In the genomic region with DNA sequence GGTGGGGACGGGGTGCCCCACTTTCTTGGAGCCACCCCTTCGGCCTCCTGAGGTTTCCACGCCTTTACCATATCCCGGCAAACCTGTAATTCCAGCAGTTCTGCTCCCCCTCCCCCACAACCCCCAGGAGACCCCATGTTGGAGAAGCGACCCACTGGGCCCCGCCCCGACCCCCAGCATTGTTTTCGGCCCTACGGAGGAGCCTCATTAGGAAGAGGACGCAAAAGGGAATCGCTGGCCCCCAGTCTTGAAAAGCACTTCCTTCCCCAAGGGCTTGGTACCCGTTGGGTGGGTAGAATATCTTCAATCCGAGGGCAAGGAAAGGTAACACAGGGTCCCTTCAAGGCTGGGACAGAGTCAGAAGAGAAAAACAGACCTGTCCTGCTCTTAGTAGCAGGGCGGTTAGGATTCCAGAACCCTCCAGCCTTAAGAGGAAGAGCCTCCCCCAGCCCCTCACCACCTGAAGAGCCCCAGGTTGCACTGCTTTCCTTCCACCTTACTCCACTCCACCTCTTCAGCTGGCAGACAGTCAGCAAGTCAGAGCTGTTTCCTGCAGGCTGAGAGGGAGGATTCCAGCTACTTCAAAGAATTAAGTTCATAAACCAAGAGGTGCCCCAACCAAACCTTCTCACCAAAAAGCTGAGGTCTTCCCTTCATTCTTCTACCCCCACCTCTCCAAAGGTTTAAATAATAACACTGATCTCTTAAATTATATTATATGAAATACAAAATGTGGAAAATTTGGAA, we compare ENCODE assay signal across 8 cellular contexts. TPM values are rescaled to one million over a fixed set of nuclear protein-coding genes. Genes with fewer than 3 reads are reported as not detected.
DNase-seq lines count a peak whose midpoint lies in the region; ATAC-seq, FAIRE-seq and TF ChIP-seq lines count a peak whose summit lies in the region.

No MANE protein-coding gene starts in this region.

- POLR2A ChIA-PET in CD8-positive, alpha-beta T cell (lab: Charles Lee): no interaction called here
- POLR2A ChIA-PET in SK-N-SH (lab: Yijun Ruan, JAX): no interaction called here

- H2AFZ ChIP-seq in SK-N-SH (ENCODE audit: low read depth): no peak overlapping the region

- peak overlapping the region; percentile 55 for H3K4me3 ChIP-seq in CD8-positive, alpha-beta T cell (ENCODE audit: low read depth, low read length)
- H3K4me3 ChIP-seq in SK-N-SH (ENCODE audit: low read depth in 2 of 2, low read length in 1 of 2) (peak overlapping the region; percentile 68 to 77), pancreas (peak overlapping the region; percentile 59 to 92 (median 70))

- H3K9me3 Mint-ChIP-seq in CD8-positive, alpha-beta T cell: no peaks in the 10 kb centered on the region

- no peak for TF ChIP-seq CTCF in CD8-positive, alpha-beta T cell (IDR thresholded peaks at IDR 0.05)
- TF ChIP-seq CTCF in SK-N-SH (IDR thresholded peaks at IDR 0.05) (no peak), pancreas (IDR thresholded peaks at IDR 0.05) (no peak)

- WGBS in SK-N-SH (ENCODE audit: low lambda C conversion rate): 82% methylated on average over 14 of the region's 14 CpGs
- 32 to 38% methylated on average over 14 of the region's 14 CpGs for WGBS in pancreas, 2 donors

- H3K9me3 ChIP-seq in CD8-positive, alpha-beta T cell (ENCODE audit: low read length): no peaks in the 10 kb centered on the region
- H3K9me3 ChIP-seq in SK-N-SH: no peaks in the 10 kb centered on the region
- H3K9me3 ChIP-seq in pancreas: no peaks in the 10 kb centered on the region

- no peaks in the 10 kb centered on the region for H3K9me2 ChIP-seq in SK-N-SH

- peaks cover 4% of the 10 kb centered on the region for H3K27me3 ChIP-seq in CD8-positive, alpha-beta T cell (ENCODE audit: insufficient read depth, low read length)
- H3K27me3 ChIP-seq in SK-N-SH (ENCODE audit: insufficient read depth) (no peaks in the 10 kb centered on the region), pancreas (no peaks in the 10 kb centered on the region)

- peaks cover 21% of the 10 kb centered on the region for H3K4me1 Mint-ChIP-seq in CD8-positive, alpha-beta T cell (ENCODE audit: low read depth)

- H3K27me3 Mint-ChIP-seq in CD8-positive, alpha-beta T cell (ENCODE audit: low read depth): peaks cover 22% of the 10 kb centered on the region

- H3K36me3 ChIP-seq in CD8-positive, alpha-beta T cell (ENCODE audit: insufficient read depth, low read length): no peaks in the 10 kb centered on the region
- H3K36me3 ChIP-seq in SK-N-SH (replicated peaks in 1 of 2; ENCODE audit: control insufficient read depth in 1 of 2, insufficient read depth in 2 of 2, low read length in 1 of 2): peaks cover 26 to 31% of the 10 kb centered on the region in 2 experiments
- H3K36me3 ChIP-seq in pancreas: no peaks in the 10 kb centered on the region

- TF ChIP-seq RAD21 in SK-N-SH (IDR thresholded peaks at IDR 0.05; ENCODE audit: low read length): no peak

- H3K4me2 ChIP-seq in SK-N-SH: peak overlapping the region; percentile 88

- TF ChIP-seq EP300 in SK-N-SH (IDR thresholded peaks at IDR 0.05; ENCODE audit: borderline replicate concordance in 1 of 2, low read depth in 1 of 2, low read length in 1 of 2): no peak

- CTCF ChIA-PET in CD8-positive, alpha-beta T cell (lab: Charles Lee): interaction anchor here (0.7 kb wide), 1 partner anchor 17 kb away, joined by 3 read pairs; no protein-coding TSS in a partner anchor
- CTCF ChIA-PET in SK-N-SH (lab: Yijun Ruan, JAX): no interaction called here

- intact Hi-C loops in CD8-positive, alpha-beta T cell (cut with DNase I, micrococcal nuclease): loop anchor here in 1 of 2 experiments (10.0 kb wide), 1 partner anchor 594 kb away; a partner anchor contains a TSS
- intact Hi-C loops in pancreas (cut with DNase I): no loop called here

- peak overlapping the region; percentile 60; the same call in 1 of the 2 replicates for H3K9ac ChIP-seq in SK-N-SH

- peaks cover 48% of the 10 kb centered on the region for H4K20me1 ChIP-seq in SK-N-SH (ENCODE audit: insufficient read depth)

- DNase-seq in CD8-positive, alpha-beta T cell: no peak
- no peak for DNase-seq in SK-N-SH
- DNase-seq in fibroblast of gingiva (ENCODE audit: low read depth): peak; percentile 34
- no peak for DNase-seq in pancreas
- no peak for DNase-seq in stimulated activated CD4-positive, alpha-beta T cell treated with anti-CD3 and anti-CD28 coated beads, Interleukin-2, amount 100 ng/mL, for 24 hours
- no peak for DNase-seq in NCI-H1048 (lab: John Stamatoyannopoulos, UW)

- H3K27ac ChIP-seq in CD8-positive, alpha-beta T cell (ENCODE audit: low read depth, low read length): no peak overlapping the region
- H3K27ac ChIP-seq in SK-N-SH (ENCODE audit: low read depth in 2 of 2, low read length in 1 of 2): peak overlapping the region in 1 of 2 experiments; percentile 24; a peak in 2 of 4 replicates
- peak overlapping the region in 1 of 4 donors; percentile 56 for H3K27ac ChIP-seq in pancreas

- FAIRE-seq in pancreas (lab: Jason Lieb, UNC): no peak

- peaks cover 54% of the 10 kb centered on the region for H3K79me2 ChIP-seq in SK-N-SH (ENCODE audit: insufficient read depth)

- H3K27ac Mint-ChIP-seq in CD8-positive, alpha-beta T cell: no peak overlapping the region

- peak overlapping the region; percentile 72 for H3K4me3 Mint-ChIP-seq in CD8-positive, alpha-beta T cell

- no peak for ATAC-seq in CD8-positive, alpha-beta T cell
- ATAC-seq in pancreas (no peak), GM21619 (IDR thresholded peaks at IDR 0.05; ENCODE audit: unreplicated experiment) (no peak), GM18873 (IDR thresholded peaks at IDR 0.05; ENCODE audit: low FRiP score, unreplicated experiment) (no peak)

- H3F3A ChIP-seq in SK-N-SH (replicated peaks; ENCODE audit: insufficient read depth): peaks cover 46% of the 10 kb centered on the region

- H3K4me1 ChIP-seq in CD8-positive, alpha-beta T cell (ENCODE audit: insufficient read depth, low read length): peaks cover 19% of the 10 kb centered on the region
- peaks cover 13 to 25% of the 10 kb centered on the region in 2 experiments; a peak in 3 of 4 replicates for H3K4me1 ChIP-seq in SK-N-SH (ENCODE audit: control insufficient read depth in 1 of 2, insufficient read depth in 2 of 2, low read depth in 1 of 2, low read length in 1 of 2)
- H3K4me1 ChIP-seq in pancreas: peaks cover 11 to 18% (median 13%) of the 10 kb centered on the region in 3 donors

- no peaks in the 10 kb centered on the region for H3K36me3 Mint-ChIP-seq in CD8-positive, alpha-beta T cell

TF ChIP-seq in SK-N-SH, 30 proteins besides CTCF, POLR2A, EP300 and RAD21:
- TF ChIP-seq TCF12 (IDR thresholded peaks at IDR 0.05) (no peak), CHD2 (IDR thresholded peaks at IDR 0.05; ENCODE audit: low read length, partially characterized antibody) (no peak), GATA2 (CRISPR knock-in tag; IDR thresholded peaks at IDR 0.05) (no peak), SMC3 (IDR thresholded peaks at IDR 0.05; ENCODE audit: low read depth, low read length) (no peak)
- TF ChIP-seq, protein P1, sequence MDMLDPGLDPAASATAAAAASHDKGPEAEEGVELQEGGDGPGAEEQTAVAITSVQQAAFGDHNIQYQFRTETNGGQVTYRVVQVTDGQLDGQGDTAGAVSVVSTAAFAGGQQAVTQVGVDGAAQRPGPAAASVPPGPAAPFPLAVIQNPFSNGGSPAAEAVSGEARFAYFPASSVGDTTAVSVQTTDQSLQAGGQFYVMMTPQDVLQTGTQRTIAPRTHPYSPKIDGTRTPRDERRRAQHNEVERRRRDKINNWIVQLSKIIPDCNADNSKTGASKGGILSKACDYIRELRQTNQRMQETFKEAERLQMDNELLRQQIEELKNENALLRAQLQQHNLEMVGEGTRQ (IDR thresholded peaks at IDR 0.05; ENCODE audit: borderline replicate concordance, low read depth, low read length): no peak
TF ChIP-seq in SK-N-SH: peak in this region for 0.

RNA-seq across cellular contexts. Expression of a gene that starts 0.8 kb away (rescaled TPM):
- under 1 TPM; 0.11 to 0.14 TPM for total RNA-seq in CD8-positive, alpha-beta T cell
- polyA plus RNA-seq in SK-N-SH (2012; rRNA removed) (1.3 and 1.9 TPM in 2 replicates), pancreas (1 to 10 TPM in 1 of 2 donors, under 1 TPM in 1; 0.75 to 1.4 TPM)
- 1.7 and 1.9 TPM in 2 replicates for polyA plus RNA-seq in SK-N-SH (2012; cell fraction: cytosol; rRNA removed)
- polyA plus RNA-seq in SK-N-SH (2012; cell fraction: nucleus; rRNA removed): 1.4 and 2.0 TPM in 2 replicates
- 1 to 10 TPM in 5 of 6 donors, under 1 TPM in 1; 0.56 to 2.8 (median 1.4) TPM for total RNA-seq in pancreas

RNA-seq across cellular contexts. Expression of a gene that starts 13.5 kb away (rescaled TPM):
- 10 to 100 TPM; 18.9 to 20.4 TPM for total RNA-seq in CD8-positive, alpha-beta T cell
- 7.2 and 9.3 TPM in 2 replicates for polyA plus RNA-seq in SK-N-SH (2012; rRNA removed)
- 2.4 and 4.3 TPM in 2 replicates for polyA plus RNA-seq in SK-N-SH (2012; cell fraction: cytosol; rRNA removed)
- polyA plus RNA-seq in SK-N-SH (2012; cell fraction: nucleus; rRNA removed): 30.4 and 32.0 TPM in 2 replicates
- 10 to 100 TPM in 2 of 6 donors, 1 to 10 TPM in 4; 5.7 to 17.0 (median 8.3) TPM for total RNA-seq in pancreas
- 10 to 100 TPM; 14.2 to 24.4 TPM for polyA plus RNA-seq in pancreas

RNA-seq across cellular contexts. Expression of a gene that starts 26.3 kb away (rescaled TPM):
- total RNA-seq in CD8-positive, alpha-beta T cell: 100 to 1,000 TPM; 572 to 611 TPM
- 123 and 149 TPM in 2 replicates for polyA plus RNA-seq in SK-N-SH (2012; rRNA removed)
- polyA plus RNA-seq in SK-N-SH (2012; cell fraction: cytosol; rRNA removed): 54.5 and 84.1 TPM in 2 replicates
- polyA plus RNA-seq in SK-N-SH (2012; cell fraction: nucleus; rRNA removed): 251 and 315 TPM in 2 replicates
- total RNA-seq in pancreas: 100 to 1,000 TPM in 3 of 6 donors, 10 to 100 TPM in 3; 88.8 to 129 (median 100.0) TPM
- 10 to 100 TPM; 78.9 to 93.1 TPM for polyA plus RNA-seq in pancreas

RNA-seq across cellular contexts. Expression of a gene that starts 31.7 kb away (rescaled TPM):
- total RNA-seq in CD8-positive, alpha-beta T cell: under 1 TPM; 0.22 to 0.28 TPM
- polyA plus RNA-seq in SK-N-SH (2012; rRNA removed): 0.16 and 0.26 TPM in 2 replicates
- 0.05 and 0.18 TPM in 2 replicates for polyA plus RNA-seq in SK-N-SH (2012; cell fraction: cytosol; rRNA removed)
- 1.0 and 1.5 TPM in 2 replicates for polyA plus RNA-seq in SK-N-SH (2012; cell fraction: nucleus; rRNA removed)
- total RNA-seq in pancreas: 1 to 10 TPM; 1.4 to 5.8 (median 3.4) TPM
- polyA plus RNA-seq in pancreas: 1 to 10 TPM; 5.6 to 8.8 TPM

RNA-seq across cellular contexts. Expression of a gene that starts 50.9 kb away (rescaled TPM):
- 10 to 100 TPM; 19.7 to 20.2 TPM for total RNA-seq in CD8-positive, alpha-beta T cell
- polyA plus RNA-seq in SK-N-SH (2012; rRNA removed) (380 and 392 TPM in 2 replicates), pancreas (10 to 100 TPM; 73.1 to 95.9 TPM)
- polyA plus RNA-seq in SK-N-SH (2012; cell fraction: cytosol; rRNA removed): 248 and 316 TPM in 2 replicates
- 275 and 299 TPM in 2 replicates for polyA plus RNA-seq in SK-N-SH (2012; cell fraction: nucleus; rRNA removed)
- 100 to 1,000 TPM in 2 of 6 donors, 10 to 100 TPM in 4; 40.6 to 178 (median 82.0) TPM for total RNA-seq in pancreas

Comparison
In these comparisons a context has a peak if more than half of its experiments do, and no peak if none do; other contexts are left out.
1. RNA of a gene that starts 26.3 kb away (total RNA-seq): 572 to 611 TPM in CD8-positive, alpha-beta T cell; 88.8 to 129 TPM in pancreas; every median in the first group is over 4 times any median in the second.
2. Peak in every context shown above with its lines, with median percentiles within 50 percentile points of each other: H3K4me3 ChIP-seq.